1 cellular context compared by ENCODE assay signal in the genomic region with DNA sequence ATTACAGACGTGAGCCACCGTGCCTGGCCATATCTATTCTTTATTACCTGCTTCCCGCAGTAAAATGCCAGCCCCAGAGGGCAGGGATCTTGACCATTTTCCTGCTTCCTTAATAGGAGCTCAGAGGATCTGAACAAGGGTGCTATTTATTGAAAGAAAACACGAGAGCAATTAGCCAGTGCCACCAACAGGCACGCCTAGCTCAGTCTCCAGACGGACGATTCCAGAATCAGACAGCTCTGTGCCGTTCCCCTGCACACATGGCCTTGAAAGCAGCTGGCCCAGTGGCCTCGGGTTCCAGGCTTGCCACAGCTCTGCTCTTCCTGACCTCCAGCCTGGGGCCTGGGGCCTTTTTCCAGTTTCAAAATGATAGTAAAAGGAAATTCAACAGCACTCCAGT.
TF ChIP-seq lines count a peak whose summit lies in the region.

No MANE protein-coding gene starts in this region.

TF ChIP-seq in WTC11, 78 proteins besides CTCF, POLR2A, EP300 and RAD21:
- TF ChIP-seq, protein P1, sequence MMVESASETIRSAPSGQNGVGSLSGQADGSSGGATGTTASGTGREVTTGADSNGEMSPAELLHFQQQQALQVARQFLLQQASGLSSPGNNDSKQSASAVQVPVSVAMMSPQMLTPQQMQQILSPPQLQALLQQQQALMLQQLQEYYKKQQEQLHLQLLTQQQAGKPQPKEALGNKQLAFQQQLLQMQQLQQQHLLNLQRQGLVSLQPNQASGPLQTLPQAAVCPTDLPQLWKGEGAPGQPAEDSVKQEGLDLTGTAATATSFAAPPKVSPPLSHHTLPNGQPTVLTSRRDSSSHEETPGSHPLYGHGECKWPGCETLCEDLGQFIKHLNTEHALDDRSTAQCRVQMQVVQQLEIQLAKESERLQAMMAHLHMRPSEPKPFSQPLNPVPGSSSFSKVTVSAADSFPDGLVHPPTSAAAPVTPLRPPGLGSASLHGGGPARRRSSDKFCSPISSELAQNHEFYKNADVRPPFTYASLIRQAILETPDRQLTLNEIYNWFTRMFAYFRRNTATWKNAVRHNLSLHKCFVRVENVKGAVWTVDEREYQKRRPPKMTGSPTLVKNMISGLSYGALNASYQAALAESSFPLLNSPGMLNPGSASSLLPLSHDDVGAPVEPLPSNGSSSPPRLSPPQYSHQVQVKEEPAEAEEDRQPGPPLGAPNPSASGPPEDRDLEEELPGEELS (CRISPR knock-in tag; IDR thresholded peaks at IDR 0.05): no peak
- TF ChIP-seq TEAD1 (CRISPR knock-in tag; IDR thresholded peaks at IDR 0.05) (no peak), FOXP1 (CRISPR knock-in tag; IDR thresholded peaks at IDR 0.05; ENCODE audit: borderline replicate concordance) (no peak)
- TF ChIP-seq, protein P2, sequence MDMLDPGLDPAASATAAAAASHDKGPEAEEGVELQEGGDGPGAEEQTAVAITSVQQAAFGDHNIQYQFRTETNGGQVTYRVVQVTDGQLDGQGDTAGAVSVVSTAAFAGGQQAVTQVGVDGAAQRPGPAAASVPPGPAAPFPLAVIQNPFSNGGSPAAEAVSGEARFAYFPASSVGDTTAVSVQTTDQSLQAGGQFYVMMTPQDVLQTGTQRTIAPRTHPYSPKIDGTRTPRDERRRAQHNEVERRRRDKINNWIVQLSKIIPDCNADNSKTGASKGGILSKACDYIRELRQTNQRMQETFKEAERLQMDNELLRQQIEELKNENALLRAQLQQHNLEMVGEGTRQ (CRISPR knock-in tag; IDR thresholded peaks at IDR 0.05): no peak
TF ChIP-seq in WTC11: peak in this region for 0.
